In genomic region chr14:41051801-41052200, GRCh38 we compare ENCODE assay signal across 19 cellular contexts.
DNase-seq lines count a peak whose midpoint lies in the region; ATAC-seq, FAIRE-seq and TF ChIP-seq lines count a peak whose summit lies in the region.
"Had no signal": no experiment of that assay in that cellular context is flagged by ENCODE, and none has a peak within 500 bp of the region (broad histone marks: within the 10 kb centered on the region; RNA-seq: fewer than 3 reads in every experiment).

No MANE protein-coding gene starts in this region.

- CTCF ChIA-PET in endothelial cell of umbilical vein (lab: Charles Lee), result no interaction called here
- CTCF ChIA-PET in Calu3 (lab: Charles Lee), result no interaction called here

- BruUV-seq in endothelial cell of umbilical vein (replicated peaks; lab: Mats Ljungman, UMichigan) (no TSS peak), Calu3 (replicated peaks; lab: Mats Ljungman, UMichigan) (no TSS peak)

- no peaks in the 10 kb centered on the region for H4K20me1 ChIP-seq in endothelial cell of umbilical vein (replicated peaks; ENCODE audit: control insufficient read depth, extremely low read depth, insufficient read depth, low read length)
- H4K20me1 ChIP-seq: BLaER1 treated with 17β-estradiol and CSF1 and Interleukin-3, amounts not matched to agents 10 nM and 100 nM had no signal

- H3K27ac Mint-ChIP-seq in Calu3 (ENCODE audit: unreplicated experiment), result no peak overlapping the region
- H3K27ac Mint-ChIP-seq: B cell; CD8-positive, alpha-beta T cell had no signal

- TF ChIP-seq POLR2A in endothelial cell of umbilical vein (IDR thresholded peaks at IDR 0.05; ENCODE audit: low read depth, low read length), result no peak

- no peak overlapping the region for H4K5ac ChIP-seq in mesendoderm (ENCODE audit: low read length)

- H3K4me1 Mint-ChIP-seq in Calu3 (ENCODE audit: low read depth, unreplicated experiment), result no peaks in the 10 kb centered on the region
- H3K4me1 Mint-ChIP-seq: B cell had no signal

- H3K27me3 ChIP-seq in endothelial cell of umbilical vein (ENCODE audit: control insufficient read depth in 2 of 2, insufficient read depth in 2 of 2, low read length in 2 of 2) (no peaks in the 10 kb centered on the region), mesendoderm (ENCODE audit: insufficient read depth, low read length, poor library complexity) (no peaks in the 10 kb centered on the region), foreskin keratinocyte (no peaks in the 10 kb centered on the region), psoas muscle (ENCODE audit: insufficient read depth in 3 of 3, low read length in 2 of 3) (no peaks in the 10 kb centered on the region)
- H3K27me3 ChIP-seq: BLaER1 treated with 17β-estradiol and CSF1 and Interleukin-3, amounts not matched to agents 10 nM and 100 nM had no signal

- TF ChIP-seq CTCF in endothelial cell of umbilical vein (IDR thresholded peaks at IDR 0.05; ENCODE audit: extremely low read depth in 1 of 2, insufficient read depth in 1 of 2, low read depth in 1 of 2, low read length in 2 of 2) (no peak), Calu3 (IDR thresholded peaks at IDR 0.05; ENCODE audit: unreplicated experiment) (no peak), foreskin keratinocyte (conservative IDR thresholded peaks at IDR 0.05) (no peak), psoas muscle (IDR thresholded peaks at IDR 0.05) (no peak)

- in situ Hi-C loops in Caki2 (cut with HindIII; ENCODE audit: low pct_unique_long_range_greater_than_20kb, low sequenced_read_pairs) (no loop called here), G401 (cut with HindIII; ENCODE audit: low sequenced_read_pairs) (no loop called here)

- H3K4me3 Mint-ChIP-seq in Calu3 (ENCODE audit: low read depth, unreplicated experiment), result no peak overlapping the region
- H3K4me3 Mint-ChIP-seq: B cell; CD8-positive, alpha-beta T cell had no signal

- no peaks in the 10 kb centered on the region for H3K9me1 ChIP-seq in endothelial cell of umbilical vein (replicated peaks; ENCODE audit: control insufficient read depth, extremely low read depth, insufficient read depth, low read length)

- POLR2A ChIA-PET in endothelial cell of umbilical vein (lab: Charles Lee), result no interaction called here

- no peak overlapping the region for H3K27ac ChIP-seq in endothelial cell of umbilical vein (ENCODE audit: insufficient read depth, low read depth, low read length)
- no peak overlapping the region for H3K27ac ChIP-seq in mesendoderm (ENCODE audit: low read depth, low read length)
- no peak overlapping the region for H3K27ac ChIP-seq in foreskin keratinocyte
- no peak overlapping the region for H3K27ac ChIP-seq in psoas muscle
- H3K27ac ChIP-seq: BLaER1 treated with 17β-estradiol and CSF1 and Interleukin-3, amounts not matched to agents 10 nM and 100 nM; HL-60; KMS-11 had no signal

- dilution Hi-C loops in endothelial cell of umbilical vein (cut with MboI; ENCODE audit: extremely low pct_ligation_motif_present, low sequenced_read_pairs), result no loop called here

- peak; percentile 16 for DNase-seq in Caki2 (ENCODE audit: low read depth)
- DNase-seq in NAMALWA (ENCODE audit: low spot score), result peak; percentile 1
- no peak for DNase-seq in endothelial cell of umbilical vein (ENCODE audit: low read depth, low spot score)
- DNase-seq in mesendoderm, result peak; percentile 42
- DNase-seq in Calu3, result no peak
- no peak for DNase-seq in foreskin keratinocyte
- DNase-seq in G401 (ENCODE audit: low spot score), result no peak
- no peak for DNase-seq in psoas muscle
- DNase-seq: 8988T; CD8-positive, alpha-beta T cell; GF-D8; GOT3 had no signal

- H3K4me3 ChIP-seq in endothelial cell of umbilical vein (replicated peaks in 1 of 3; ENCODE audit: insufficient read depth in 1 of 3, low read depth in 1 of 3, low read length in 3 of 3) (no peak overlapping the region), mesendoderm (ENCODE audit: low read length) (no peak overlapping the region), psoas muscle (no peak overlapping the region)
- H3K4me3 ChIP-seq: BLaER1 treated with 17β-estradiol and CSF1 and Interleukin-3, amounts not matched to agents 10 nM and 100 nM; GM12878; HAP-1 had no signal

- ATAC-seq in foreskin keratinocyte (no peak), psoas muscle (no peak)
- ATAC-seq: CD8-positive, alpha-beta T cell; GM12878 had no signal

- H3K79me2 ChIP-seq in endothelial cell of umbilical vein (ENCODE audit: control insufficient read depth, insufficient read depth, low read length) (no peaks in the 10 kb centered on the region), mesendoderm (ENCODE audit: control insufficient read depth, insufficient read depth, low read length) (no peaks in the 10 kb centered on the region)

- H3K4ac ChIP-seq in mesendoderm (ENCODE audit: low read depth, low read length), result no peak overlapping the region

- peak; percentile 49 for FAIRE-seq in endothelial cell of umbilical vein (lab: Jason Lieb, UNC)
- FAIRE-seq: D721Med, GM12878 had no signal

- H2BK120ac ChIP-seq in mesendoderm (ENCODE audit: low read depth, low read length), result no peak overlapping the region

- no peaks in the 10 kb centered on the region for H3K36me3 ChIP-seq in endothelial cell of umbilical vein (ENCODE audit: control insufficient read depth in 2 of 2, extremely low read depth in 1 of 2, insufficient read depth in 2 of 2, low read length in 2 of 2)
- no peaks in the 10 kb centered on the region for H3K36me3 ChIP-seq in mesendoderm (ENCODE audit: control insufficient read depth, insufficient read depth, low read length)
- H3K36me3 ChIP-seq in psoas muscle (ENCODE audit: insufficient read depth in 1 of 2, low read depth in 1 of 2), result no peaks in the 10 kb centered on the region
- H3K36me3 ChIP-seq: BLaER1 treated with 17β-estradiol and CSF1 and Interleukin-3, amounts not matched to agents 10 nM and 100 nM; HAP-1 had no signal

- no peak overlapping the region for H2BK5ac ChIP-seq in mesendoderm (ENCODE audit: low read length)

- peaks cover 9% of the 10 kb centered on the region for H3K9me3 Mint-ChIP-seq in Calu3 (ENCODE audit: low read depth, unreplicated experiment)

- H3K56ac ChIP-seq in mesendoderm (ENCODE audit: low read length), result no peak overlapping the region

- no peak overlapping the region for H4K8ac ChIP-seq in mesendoderm (ENCODE audit: low read depth, low read length)

- no peaks in the 10 kb centered on the region for H3K9me3 ChIP-seq in endothelial cell of umbilical vein (replicated peaks; ENCODE audit: control insufficient read depth, insufficient read depth, low read length)
- no peaks in the 10 kb centered on the region for H3K9me3 ChIP-seq in psoas muscle
- H3K9me3 ChIP-seq: BLaER1 treated with 17β-estradiol and CSF1 and Interleukin-3, amounts not matched to agents 10 nM and 100 nM; HAP-1 had no signal

- no peak overlapping the region for H3K23ac ChIP-seq in mesendoderm (ENCODE audit: low read length)

- no peak overlapping the region for H2AK5ac ChIP-seq in mesendoderm (ENCODE audit: low read length)

- no peak overlapping the region for H3K9ac ChIP-seq in endothelial cell of umbilical vein (replicated peaks; ENCODE audit: extremely low read depth, insufficient read depth, low read length)
- no peak overlapping the region for H3K9ac ChIP-seq in mesendoderm (ENCODE audit: low read length)
- H3K9ac ChIP-seq: BLaER1 treated with 17β-estradiol and CSF1 and Interleukin-3, amounts not matched to agents 10 nM and 100 nM; KMS-11 had no signal

- no peaks in the 10 kb centered on the region for H3K79me1 ChIP-seq in mesendoderm (ENCODE audit: low read length)

- no peaks in the 10 kb centered on the region for H3K36me3 Mint-ChIP-seq in Calu3 (ENCODE audit: insufficient read depth, unreplicated experiment)
- H3K36me3 Mint-ChIP-seq: CD8-positive, alpha-beta T cell had no signal

- H3K4me2 ChIP-seq in endothelial cell of umbilical vein (ENCODE audit: insufficient read depth, low read length), result no peak overlapping the region
- H3K4me2 ChIP-seq in mesendoderm (ENCODE audit: low read length), result no peak overlapping the region
- H3K4me2 ChIP-seq: BLaER1 treated with 17β-estradiol and CSF1 and Interleukin-3, amounts not matched to agents 10 nM and 100 nM; KMS-11 had no signal

- no peak overlapping the region for H2BK15ac ChIP-seq in mesendoderm (replicated peaks; ENCODE audit: low read depth)

- H3K27me3 Mint-ChIP-seq in Calu3 (ENCODE audit: unreplicated experiment), result no peaks in the 10 kb centered on the region
- H3K27me3 Mint-ChIP-seq: B cell had no signal

- no peaks in the 10 kb centered on the region for H3K4me1 ChIP-seq in endothelial cell of umbilical vein (ENCODE audit: control insufficient read depth, extremely low read depth, insufficient read depth, low read length)
- no peaks in the 10 kb centered on the region for H3K4me1 ChIP-seq in mesendoderm (ENCODE audit: control insufficient read depth, low read depth, low read length)
- no peaks in the 10 kb centered on the region for H3K4me1 ChIP-seq in foreskin keratinocyte
- no peaks in the 10 kb centered on the region for H3K4me1 ChIP-seq in psoas muscle
- H3K4me1 ChIP-seq: BLaER1 treated with 17β-estradiol and CSF1 and Interleukin-3, amounts not matched to agents 10 nM and 100 nM; HAP-1 had no signal

- H3K18ac ChIP-seq in mesendoderm (ENCODE audit: low read length), result no peak overlapping the region

- no peak overlapping the region for H2AFZ ChIP-seq in endothelial cell of umbilical vein (ENCODE audit: low read depth, low read length)

- no CpG with 5 or more reads among the region's 7 CpGs for WGBS in mesendoderm (ENCODE audit: extremely low coverage, insufficient coverage, low lambda C conversion rate)
- whole genome bisulfite sequencing in psoas muscle, 3 donors, result 62 to 68% (median 68%) methylated on average over 7 of the region's 7 CpGs

- intact Hi-C loops in endothelial cell of umbilical vein (cut with micrococcal nuclease), result no loop called here
- intact Hi-C loops in Calu3 (cut with micrococcal nuclease; ENCODE audit: unreplicated experiment), result no loop called here
- intact Hi-C loops in psoas muscle (cut with DNase I), result no loop called here

TF ChIP-seq in endothelial cell of umbilical vein, 7 proteins besides CTCF, POLR2A, EP300 and RAD21:
- TF ChIP-seq MAX (IDR thresholded peaks at IDR 0.05; ENCODE audit: insufficient read depth, insufficient read length) (no peak), MYC (IDR thresholded peaks at IDR 0.05; ENCODE audit: low read depth, low read length) (no peak), JUN (IDR thresholded peaks at IDR 0.05; ENCODE audit: borderline replicate concordance, insufficient read depth, insufficient read length, low read depth) (no peak), FOS (IDR thresholded peaks at IDR 0.05; ENCODE audit: borderline replicate concordance, insufficient read depth, low read length) (no peak), EZH2 (IDR thresholded peaks at IDR 0.05; ENCODE audit: borderline replicate concordance, low read depth, low read length, severe bottlenecking) (no peak), POLR2AphosphoS5 (IDR thresholded peaks at IDR 0.05; ENCODE audit: insufficient read depth, low read depth, low read length) (no peak), GATA2 (IDR thresholded peaks at IDR 0.05; ENCODE audit: insufficient read depth, insufficient read length, low read depth, low read length) (no peak)

Comparison
In these comparisons a context has a peak if more than half of its experiments do, and no peak if none do; other contexts are left out.
1. DNase-seq: peak in Caki2 (single experiment), NAMALWA (single experiment) and mesendoderm (single experiment); none in endothelial cell of umbilical vein (single experiment), Calu3 (single experiment), foreskin keratinocyte (0 of 2), G401 (single experiment) and psoas muscle (0 of 2).